20 cellular contexts compared by ENCODE assay signal in genomic region chr20:56710577-56711465, GRCh38.
DNase-seq lines count a peak whose midpoint lies in the region; ATAC-seq, FAIRE-seq and TF ChIP-seq lines count a peak whose summit lies in the region.
"Had no signal": no experiment of that assay in that cellular context is flagged by ENCODE, and none has a peak within 500 bp of the region (broad histone marks: within the 10 kb centered on the region; RNA-seq: fewer than 3 reads in every experiment).

No MANE protein-coding gene starts in this region.

- H3K27ac ChIP-seq in kidney (ENCODE audit: low read depth in 2 of 2, low read length in 2 of 2) = no peak overlapping the region
- H3K27ac ChIP-seq: body of pancreas, pancreas, SJCRH30 had no signal

- FAIRE-seq in kidney (lab: Jason Lieb, UNC) = no peak
- FAIRE-seq: keratinocyte, pancreas, TTC549 had no signal

- H3K9me3 ChIP-seq in kidney (ENCODE audit: control insufficient read depth in 1 of 2, low read length in 2 of 2) = no peaks in the 10 kb centered on the region
- H3K9me3 ChIP-seq: body of pancreas, pancreas, SJCRH30 had no signal

- intact Hi-C loops in Calu3 (cut with micrococcal nuclease; ENCODE audit: unreplicated experiment) = no loop called here
- intact Hi-C loops in kidney (cut with DNase I) = no loop called here

- H3K4me3 ChIP-seq in kidney (ENCODE audit: low read length in 2 of 2) = no peak overlapping the region
- H3K4me3 ChIP-seq: body of pancreas, pancreas, SJCRH30 had no signal

- H3K4me3 Mint-ChIP-seq in Calu3 (ENCODE audit: low read depth, unreplicated experiment) = no peak overlapping the region
- H3K4me3 Mint-ChIP-seq: activated CD4-positive, alpha-beta memory T cell treated with anti-CD3 and anti-CD28 coated beads, Interleukin-2, amount 10 ng/mL, durations not matched to agents 7 days and 5 days had no signal

- H3K36me3 Mint-ChIP-seq in Calu3 (ENCODE audit: insufficient read depth, unreplicated experiment) = no peaks in the 10 kb centered on the region

- BruUV-seq in Calu3 (replicated peaks; lab: Mats Ljungman, UMichigan) = no TSS peak

- H3K9ac ChIP-seq in kidney (ENCODE audit: low read length in 2 of 2) = no peak overlapping the region

- H3K27ac Mint-ChIP-seq in Calu3 (ENCODE audit: unreplicated experiment) = peak overlapping the region; percentile 3
- H3K27ac Mint-ChIP-seq: activated CD4-positive, alpha-beta memory T cell treated with anti-CD3 and anti-CD28 coated beads, Interleukin-2, amount 10 ng/mL, durations not matched to agents 7 days and 5 days had no signal

- H3K27me3 Mint-ChIP-seq in Calu3 (ENCODE audit: unreplicated experiment) = peaks cover 25% of the 10 kb centered on the region
- H3K27me3 Mint-ChIP-seq: activated CD4-positive, alpha-beta memory T cell treated with anti-CD3 and anti-CD28 coated beads, Interleukin-2, amount 10 ng/mL, durations not matched to agents 7 days and 5 days had no signal

- no peaks in the 10 kb centered on the region for H3K36me3 ChIP-seq in kidney (ENCODE audit: control insufficient read depth in 1 of 2, insufficient read depth in 2 of 2, low read length in 2 of 2)
- H3K36me3 ChIP-seq: pancreas, SJCRH30 had no signal

- no peaks in the 10 kb centered on the region for H3K4me1 ChIP-seq in kidney (ENCODE audit: control insufficient read depth in 1 of 2, insufficient read depth in 1 of 2, low read depth in 1 of 2, low read length in 2 of 2)
- H3K4me1 ChIP-seq: body of pancreas, pancreas, SJCRH30 had no signal

- peaks cover 11% of the 10 kb centered on the region for H3K4me1 Mint-ChIP-seq in Calu3 (ENCODE audit: low read depth, unreplicated experiment)
- H3K4me1 Mint-ChIP-seq: activated CD4-positive, alpha-beta memory T cell treated with anti-CD3 and anti-CD28 coated beads, Interleukin-2, amount 10 ng/mL, durations not matched to agents 7 days and 5 days had no signal

- TF ChIP-seq CTCF in Calu3 (IDR thresholded peaks at IDR 0.05; ENCODE audit: unreplicated experiment) (no peak), kidney (IDR thresholded peaks at IDR 0.05; ENCODE audit: borderline replicate concordance, extremely low read depth, insufficient read depth) (no peak)

- ATAC-seq in HG03457 (IDR thresholded peaks at IDR 0.05; ENCODE audit: unreplicated experiment) = no peak
- ATAC-seq in GM18907 (IDR thresholded peaks at IDR 0.05; ENCODE audit: unreplicated experiment) = no peak
- ATAC-seq: body of pancreas, pancreas had no signal

- DNase-seq in Calu3 = no peak
- peak; percentile 73 for DNase-seq in LoVo (ENCODE audit: low spot score)
- DNase-seq in brain pericyte (ENCODE audit: low read depth, low spot score) = peak; percentile 12
- peak; percentile 26 for DNase-seq in kidney
- no peak for DNase-seq in NCI-H2107 treated with DMSO at 0.1 percent for 48 hours (lab: John Stamatoyannopoulos, UW; ENCODE audit: unreplicated experiment)
- DNase-seq in anterior cingulate cortex (lab: John Stamatoyannopoulos, UW) = no peak
- DNase-seq: activated CD4-positive, alpha-beta memory T cell treated with anti-CD3 and anti-CD28 coated beads, Interleukin-2, amount 10 ng/mL, durations not matched to agents 7 days and 5 days; body of pancreas; GOT3; Kasumi-1; NCI-H2029 treated with DMSO at 0.1 percent for 48 hours; NCI-H774; pancreas; SJCRH30; stimulated activated CD4-positive, alpha-beta T cell treated with anti-CD3 and anti-CD28 coated beads, Interleukin-12 subunit alpha, Interleukin-12 subunit beta, amount 100 ng/mL, for 4 hours; substantia nigra had no signal

- CTCF ChIA-PET in Calu3 (lab: Charles Lee) = interaction anchor here (0.8 kb wide), 1 partner anchor 21 kb away, joined by 4 read pairs; no protein-coding TSS in a partner anchor

- no peaks in the 10 kb centered on the region for H3K9me3 Mint-ChIP-seq in Calu3 (ENCODE audit: low read depth, unreplicated experiment)
- H3K9me3 Mint-ChIP-seq: activated CD4-positive, alpha-beta memory T cell treated with anti-CD3 and anti-CD28 coated beads, Interleukin-2, amount 10 ng/mL, durations not matched to agents 7 days and 5 days had no signal

Comparison
In these comparisons a context has a peak if more than half of its experiments do, and no peak if none do; other contexts are left out.
1. DNase-seq: peak in LoVo (single experiment), brain pericyte (single experiment) and kidney (single experiment); none in Calu3 (single experiment), NCI-H2107 treated with DMSO at 0.1 percent for 48 hours (single experiment) and anterior cingulate cortex (0 of 58).